Comparison of ENCODE assay signal across 16 cellular contexts in the genomic region with DNA sequence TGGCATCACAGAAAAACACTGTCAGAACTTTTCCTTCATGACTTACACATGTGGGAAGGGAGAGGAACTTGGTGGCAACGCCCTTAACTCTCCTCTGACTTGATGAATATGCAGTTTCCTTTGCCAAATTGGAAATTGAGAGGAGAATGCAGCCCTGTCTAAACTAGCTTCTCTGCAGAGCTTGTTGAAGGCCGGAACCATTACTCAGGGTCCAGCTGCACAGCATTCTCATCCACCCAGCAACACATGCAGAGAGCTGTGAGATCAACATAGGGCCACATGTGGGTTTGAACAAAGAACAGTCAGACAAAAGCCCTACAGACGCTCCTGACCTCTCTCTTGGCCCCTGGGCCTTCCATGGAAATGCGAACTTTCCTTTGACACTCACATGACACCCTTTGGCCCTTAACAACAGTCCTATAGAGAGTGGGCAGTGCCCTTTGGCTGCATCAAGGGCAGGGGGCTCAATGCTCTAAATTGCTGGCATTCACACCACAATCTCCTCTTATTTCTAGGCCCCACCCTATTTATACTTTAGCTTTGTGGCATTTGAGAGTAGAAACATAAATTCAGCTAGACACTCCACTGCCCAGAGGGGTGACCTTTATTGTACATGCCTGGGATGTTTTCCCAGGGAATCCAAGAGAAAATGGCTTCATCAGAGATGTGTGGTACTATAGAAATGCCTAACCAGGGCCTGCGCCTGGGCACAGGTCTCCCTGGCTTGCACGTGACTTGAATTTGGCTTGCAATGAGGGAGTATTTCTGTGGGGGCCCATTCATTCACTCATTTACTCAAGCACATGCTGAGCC.
DNase-seq lines count a peak whose midpoint lies in the region; ATAC-seq, FAIRE-seq and TF ChIP-seq lines count a peak whose summit lies in the region.
"Had no signal": no experiment of that assay in that cellular context is flagged by ENCODE, and none has a peak within 500 bp of the region (broad histone marks: within the 10 kb centered on the region; RNA-seq: fewer than 3 reads in every experiment).

No MANE protein-coding gene starts in this region.

- H3K9me3 ChIP-seq in GM23248 (ENCODE audit: low read depth) = no peaks in the 10 kb centered on the region
- peaks cover 0 to 8% (median 0%) of the 10 kb centered on the region in 12 donors for H3K9me3 ChIP-seq in heart left ventricle

- H3K36me3 ChIP-seq in GM23248 (ENCODE audit: low read depth) = no peaks in the 10 kb centered on the region
- H3K36me3 ChIP-seq in bronchial epithelial cell (ENCODE audit: control insufficient read depth, insufficient read depth, low read length) = no peaks in the 10 kb centered on the region
- no peaks in the 10 kb centered on the region for H3K36me3 ChIP-seq in heart left ventricle

- H3K36me3 Mint-ChIP-seq in activated T-helper 1 cell treated with anti-CD3 and anti-CD28 coated beads, Interleukin-12 subunit alpha, Interleukin-12 subunit beta, Interleukin-2, Interleukin-4 antibody, amounts not matched to agents 30 ng/mL and 10 ng/mL and 1 ng/mL, durations not matched to agents 14 hours and 24 hours and 36 hours (ENCODE audit: low read depth) = peaks cover 21% of the 10 kb centered on the region
- H3K36me3 Mint-ChIP-seq: CD8-positive, alpha-beta T cell had no signal

- no peaks in the 10 kb centered on the region for H3K79me2 ChIP-seq in GM23248 (ENCODE audit: insufficient read depth)

- H3K4me2 ChIP-seq in GM23248 (ENCODE audit: unreplicated experiment) = peak overlapping the region; percentile 10

- peaks cover 25% of the 10 kb centered on the region for H3K4me1 ChIP-seq in GM23248 (ENCODE audit: insufficient read depth)
- H3K4me1 ChIP-seq in heart left ventricle = peaks cover 0 to 21% (median 8%) of the 10 kb centered on the region in 12 donors

- H3F3A ChIP-seq in GM23248 (ENCODE audit: insufficient read depth) = peaks cover 32% of the 10 kb centered on the region

- peak overlapping the region; percentile 60 for H3K9ac ChIP-seq in GM23248

- H3K27ac Mint-ChIP-seq in activated T-helper 1 cell treated with anti-CD3 and anti-CD28 coated beads, Interleukin-12 subunit alpha, Interleukin-12 subunit beta, Interleukin-2, Interleukin-4 antibody, amounts not matched to agents 30 ng/mL and 10 ng/mL and 1 ng/mL, durations not matched to agents 14 hours and 24 hours and 36 hours = no peak overlapping the region
- H3K27ac Mint-ChIP-seq: activated naive CD8-positive, alpha-beta T cell treated with anti-CD3 and anti-CD28 coated beads for 36 hours; CD8-positive, alpha-beta T cell had no signal

- TF ChIP-seq CTCF in bronchial epithelial cell (IDR thresholded peaks at IDR 0.05; ENCODE audit: insufficient read depth, low read length, severe bottlenecking) (no peak), heart left ventricle (IDR thresholded peaks at IDR 0.05) (no peak)

- H3K9me3 Mint-ChIP-seq in activated T-helper 1 cell treated with anti-CD3 and anti-CD28 coated beads, Interleukin-12 subunit alpha, Interleukin-12 subunit beta, Interleukin-2, Interleukin-4 antibody, amounts not matched to agents 30 ng/mL and 10 ng/mL and 1 ng/mL, durations not matched to agents 14 hours and 24 hours and 36 hours = peaks cover 16% of the 10 kb centered on the region
- H3K9me3 Mint-ChIP-seq: CD8-positive, alpha-beta T cell had no signal

- no peaks in the 10 kb centered on the region for H4K20me1 ChIP-seq in GM23248 (ENCODE audit: insufficient read depth)

- H3K27ac ChIP-seq in GM23248 (peak overlapping the region; percentile 87), heart left ventricle (peak overlapping the region in 5 of 12 donors; percentile 31 to 65 (median 48))

- no peaks in the 10 kb centered on the region for H3K9me2 ChIP-seq in GM23248 (ENCODE audit: insufficient read depth)

- H3K4me3 Mint-ChIP-seq in activated T-helper 1 cell treated with anti-CD3 and anti-CD28 coated beads, Interleukin-12 subunit alpha, Interleukin-12 subunit beta, Interleukin-2, Interleukin-4 antibody, amounts not matched to agents 30 ng/mL and 10 ng/mL and 1 ng/mL, durations not matched to agents 14 hours and 24 hours and 36 hours = no peak overlapping the region
- H3K4me3 Mint-ChIP-seq: activated naive CD8-positive, alpha-beta T cell treated with anti-CD3 and anti-CD28 coated beads for 36 hours; CD8-positive, alpha-beta T cell; nephron had no signal

- H3K27me3 Mint-ChIP-seq in activated T-helper 1 cell treated with anti-CD3 and anti-CD28 coated beads, Interleukin-12 subunit alpha, Interleukin-12 subunit beta, Interleukin-2, Interleukin-4 antibody, amounts not matched to agents 30 ng/mL and 10 ng/mL and 1 ng/mL, durations not matched to agents 14 hours and 24 hours and 36 hours (ENCODE audit: insufficient read depth) = no peaks in the 10 kb centered on the region
- H3K27me3 Mint-ChIP-seq: activated naive CD8-positive, alpha-beta T cell treated with anti-CD3 and anti-CD28 coated beads for 36 hours had no signal

- H3K27me3 ChIP-seq in GM23248 (replicated peaks; ENCODE audit: insufficient read depth) = no peaks in the 10 kb centered on the region
- no peaks in the 10 kb centered on the region for H3K27me3 ChIP-seq in bronchial epithelial cell (ENCODE audit: control insufficient read depth, insufficient read depth, low read length)
- no peaks in the 10 kb centered on the region for H3K27me3 ChIP-seq in heart left ventricle

- peaks cover 41% of the 10 kb centered on the region for H3K4me1 Mint-ChIP-seq in activated T-helper 1 cell treated with anti-CD3 and anti-CD28 coated beads, Interleukin-12 subunit alpha, Interleukin-12 subunit beta, Interleukin-2, Interleukin-4 antibody, amounts not matched to agents 30 ng/mL and 10 ng/mL and 1 ng/mL, durations not matched to agents 14 hours and 24 hours and 36 hours (ENCODE audit: low read depth)

- H3K4me3 ChIP-seq in GM23248 = no peak overlapping the region
- H3K4me3 ChIP-seq in bronchial epithelial cell (ENCODE audit: low read depth, low read length) = no peak overlapping the region
- H3K4me3 ChIP-seq in heart left ventricle = no peak overlapping the region
- H3K4me3 ChIP-seq in skeletal muscle cell (ENCODE audit: low read depth, low read length) = no peak overlapping the region

- H2AFZ ChIP-seq in GM23248 = peak overlapping the region; percentile 42

- intact Hi-C loops in heart left ventricle (cut with DNase I) = no loop called here
- intact Hi-C loops in activated T-helper 1 cell treated with anti-CD3 and anti-CD28 coated beads, Interleukin-12 subunit alpha, Interleukin-12 subunit beta, Interleukin-2, Interleukin-4 antibody, amounts not matched to agents 30 ng/mL and 10 ng/mL and 1 ng/mL, durations not matched to agents 14 hours and 24 hours and 36 hours (cut with micrococcal nuclease) = no loop called here

- peak; percentile 86 for DNase-seq in GM23248
- DNase-seq in bronchial epithelial cell (ENCODE audit: low read depth) = peak; percentile 85
- peak in 1 of 5 donors; percentile 39 for DNase-seq in heart left ventricle
- DNase-seq in skeletal muscle cell (ENCODE audit: low read depth) = peak; percentile 69
- no peak for DNase-seq in erythroblast (lab: John Stamatoyannopoulos, UW)
- no peak for DNase-seq in activated T-helper 1 cell treated with anti-CD3 and anti-CD28 coated beads, Interleukin-12 subunit alpha, Interleukin-12 subunit beta, Interleukin-2, Interleukin-4 antibody, amounts not matched to agents 30 ng/mL and 10 ng/mL and 1 ng/mL, durations not matched to agents 14 hours and 24 hours and 36 hours (ENCODE audit: low spot score)
- DNase-seq in OCI-M2 (lab: John Stamatoyannopoulos, UW; ENCODE audit: unreplicated experiment) = no peak
- DNase-seq: activated CD8-positive, alpha-beta memory T cell treated with anti-CD3 and anti-CD28 coated beads for 24 hours; activated naive CD8-positive, alpha-beta T cell treated with anti-CD3 and anti-CD28 coated beads for 36 hours; Kasumi-1; NCI-H2107; PC-3 had no signal

- ATAC-seq in heart left ventricle (peak in 3 of 4 donors; percentile 53 to 60 (median 57)), GM18858 (IDR thresholded peaks at IDR 0.05; ENCODE audit: unreplicated experiment) (no peak)
- ATAC-seq: CD8-positive, alpha-beta T cell; PC-3 had no signal

- in situ Hi-C loops in GM23248 (cut with MboI) = no loop called here

- FAIRE-seq in bronchial epithelial cell (lab: Jason Lieb, UNC) = no peak
- FAIRE-seq: H54 had no signal

- no peak for TF ChIP-seq POLR2A in heart left ventricle (IDR thresholded peaks at IDR 0.05)
- no peak for TF ChIP-seq POLR2A in erythroblast (IDR thresholded peaks at IDR 0.05; ENCODE audit: low read length)

- WGBS in GM23248 (ENCODE audit: low coverage in 1 of 2, low lambda C conversion rate in 2 of 2, missing lambda C conversion rate in 2 of 2), 2 experiments = 37 to 40% methylated on average over 6 of the region's 6 CpGs
- WGBS in heart left ventricle, 4 donors = 65 to 84% (median 71%) methylated on average over 5 to 6 of the region's 6 CpGs

Comparison
In these comparisons a context has a peak if more than half of its experiments do, and no peak if none do; other contexts are left out.
1. DNase-seq: peak in GM23248 (single experiment), bronchial epithelial cell (single experiment) and skeletal muscle cell (single experiment); none in erythroblast (0 of 2), activated T-helper 1 cell treated with anti-CD3 and anti-CD28 coated beads, Interleukin-12 subunit alpha, Interleukin-12 subunit beta, Interleukin-2, Interleukin-4 antibody, amounts not matched to agents 30 ng/mL and 10 ng/mL and 1 ng/mL, durations not matched to agents 14 hours and 24 hours and 36 hours (single experiment) and OCI-M2 (single experiment).